Comparison of ENCODE assay signal across 1 cellular context in genomic region chr9:24045150-24045549, GRCh38.
TF ChIP-seq lines count a peak whose summit lies in the region.

No MANE protein-coding gene starts in this region.

TF ChIP-seq in GM12878, 131 proteins besides CTCF, POLR2A, EP300 and RAD21 (continued from another document):
- no peak for TF ChIP-seq ZNF592 (IDR thresholded peaks at IDR 0.05)
TF ChIP-seq in GM12878: peak in this region for 2.
